Comparison of ENCODE assay signal across 10 cellular contexts in the genomic region with DNA sequence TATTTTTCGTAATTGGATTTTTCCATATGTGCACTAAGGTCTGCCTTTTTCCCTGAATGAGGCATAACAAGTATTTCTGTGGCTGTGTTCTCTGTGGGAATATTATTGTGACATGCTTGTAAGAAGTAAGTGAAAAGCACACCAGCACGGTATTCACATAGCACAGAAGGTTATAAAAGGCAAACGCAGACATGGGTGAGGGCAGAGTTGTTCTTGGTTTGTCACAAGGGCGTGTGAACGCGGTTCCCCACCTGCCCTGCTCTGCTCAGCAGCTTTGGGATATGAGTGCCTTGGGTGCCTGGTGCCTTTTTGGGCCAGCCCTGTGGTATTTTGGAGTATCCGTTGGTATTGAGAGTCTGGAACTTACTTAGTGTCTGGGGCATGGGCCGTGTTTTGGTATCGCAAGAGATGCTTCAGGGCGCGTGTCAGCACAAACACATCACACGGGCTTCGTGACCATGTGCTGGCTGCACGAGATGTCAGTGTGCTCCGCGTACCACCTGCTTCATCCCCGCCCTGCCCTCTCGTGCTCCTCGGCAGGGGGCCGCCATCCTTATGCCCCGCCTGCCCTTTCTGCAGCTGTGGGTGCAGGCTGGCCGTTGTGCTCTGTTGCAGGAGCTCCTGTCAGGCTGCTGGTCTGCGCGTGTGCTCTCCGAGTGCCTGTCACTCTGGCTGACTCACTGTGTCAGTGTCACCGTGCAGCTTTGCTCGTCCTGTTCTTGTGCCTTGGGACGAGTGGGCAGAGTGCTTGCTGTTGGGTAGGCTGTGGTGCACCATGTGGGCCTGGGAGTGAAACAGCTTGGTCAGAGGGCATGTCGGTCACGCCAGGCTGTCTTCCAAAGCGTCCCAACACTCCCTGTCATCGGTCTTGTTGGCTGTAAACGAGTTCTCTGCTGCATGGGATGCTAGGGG. TPM values are rescaled to one million over a fixed set of nuclear protein-coding genes. Genes with fewer than 3 reads are reported as not detected.
A peak's percentile ranks its signal among the peaks of the same experiment; 100 is the strongest.
DNase-seq lines count a peak whose midpoint lies in the region; ATAC-seq and TF ChIP-seq lines count a peak whose summit lies in the region.
"Had no signal": no experiment of that assay in that cellular context is flagged by ENCODE, and none has a peak within 500 bp of the region (broad histone marks: within the 10 kb centered on the region; RNA-seq: fewer than 3 reads in every experiment).

No MANE protein-coding gene starts in this region.

- H3K4me1 Mint-ChIP-seq in naive thymus-derived CD8-positive, alpha-beta T cell = peaks cover 38 to 96% (median 80%) of the 10 kb centered on the region in 4 donors

- H3K27me3 Mint-ChIP-seq in naive thymus-derived CD8-positive, alpha-beta T cell = peaks cover 0 to 1% (median 0%) of the 10 kb centered on the region in 5 donors

- H3K4me3 ChIP-seq in AG10803 (ENCODE audit: low read length) = no peak overlapping the region

- peak; percentile 52 for ATAC-seq in esophagus mucosa
- ATAC-seq in naive thymus-derived CD8-positive, alpha-beta T cell = peak in 1 of 2 donors; percentile 3
- ATAC-seq in GM19023 (IDR thresholded peaks at IDR 0.05; ENCODE audit: unreplicated experiment) = no peak
- ATAC-seq in HG02571 (IDR thresholded peaks at IDR 0.05; ENCODE audit: unreplicated experiment) = no peak
- ATAC-seq: left colon had no signal

- H3K9me3 Mint-ChIP-seq in naive thymus-derived CD8-positive, alpha-beta T cell = no peaks in the 10 kb centered on the region

- H3K36me3 Mint-ChIP-seq in naive thymus-derived CD8-positive, alpha-beta T cell = peaks cover 0 to 32% (median 22%) of the 10 kb centered on the region in 3 donors

- H3K27ac Mint-ChIP-seq in naive thymus-derived CD8-positive, alpha-beta T cell = peak overlapping the region in 9 of 10 donors; percentile 31 to 94 (median 62)

- peak; percentile 46 for DNase-seq in AG10803 (ENCODE audit: low read depth)
- peak; percentile 28 for DNase-seq in LHCN-M2 (ENCODE audit: low read depth)
- no peak for DNase-seq in naive thymus-derived CD8-positive, alpha-beta T cell
- DNase-seq in SIG-M5 (lab: John Stamatoyannopoulos, UW) = no peak
- DNase-seq in KBM-7 = no peak
- DNase-seq: left colon, NCI-H146 had no signal

- in situ Hi-C loops in KBM-7 (cut with MboI; ENCODE audit: low pct_unique_long_range_greater_than_20kb, low sequenced_read_pairs) = no loop called here

- no peak for TF ChIP-seq CTCF in AG10803 (conservative IDR thresholded peaks at IDR 0.05; ENCODE audit: low read length)

- H3K4me3 Mint-ChIP-seq in naive thymus-derived CD8-positive, alpha-beta T cell = peak overlapping the region in 8 of 10 donors; percentile 4 to 67 (median 42)

- POLR2A ChIA-PET in naive thymus-derived CD8-positive, alpha-beta T cell (lab: Charles Lee) = interaction anchor here (17.4 to 20.9 kb wide), 2 partner anchors 8 to 9 kb away, joined by 388 read pairs; a partner anchor contains a TSS

RNA-seq across cellular contexts. Expression of a gene that starts 15.0 kb away (rescaled TPM):
- 13.9 and 16.5 TPM in 2 replicates for total RNA-seq in LHCN-M2 (2014; rRNA removed)
- 19.7 TPM for polyA plus RNA-seq in LHCN-M2 (2012)
- total RNA-seq in esophagus mucosa = 21.6 TPM
- total RNA-seq in naive thymus-derived CD8-positive, alpha-beta T cell = 100 to 1,000 TPM in 1 of 2 experiments, 10 to 100 TPM in 1; 98.3 to 105 TPM
- polyA plus RNA-seq in naive thymus-derived CD8-positive, alpha-beta T cell = under 1 TPM; 0.30 to 0.80 (median 0.53) TPM

RNA-seq across cellular contexts. Expression of a gene that starts 48.5 kb away (rescaled TPM):
- total RNA-seq in LHCN-M2 (2014; rRNA removed) (40.9 and 47.5 TPM in 2 replicates), esophagus mucosa (36.5 TPM)
- polyA plus RNA-seq in LHCN-M2 (2012) = 70.8 TPM
- total RNA-seq in naive thymus-derived CD8-positive, alpha-beta T cell = 10 to 100 TPM; 39.4 to 49.3 TPM
- polyA plus RNA-seq in naive thymus-derived CD8-positive, alpha-beta T cell = 10 to 100 TPM; 70.1 to 76.6 (median 74.9) TPM

Comparison
In these comparisons a context has a peak if more than half of its experiments do, and no peak if none do; other contexts are left out.
1. DNase-seq: peak in AG10803 (single experiment) and LHCN-M2 (single experiment); none in naive thymus-derived CD8-positive, alpha-beta T cell (0 of 10), SIG-M5 (single experiment) and KBM-7 (single experiment).